Comparison of ENCODE assay signal across 8 cellular contexts in the genomic region with DNA sequence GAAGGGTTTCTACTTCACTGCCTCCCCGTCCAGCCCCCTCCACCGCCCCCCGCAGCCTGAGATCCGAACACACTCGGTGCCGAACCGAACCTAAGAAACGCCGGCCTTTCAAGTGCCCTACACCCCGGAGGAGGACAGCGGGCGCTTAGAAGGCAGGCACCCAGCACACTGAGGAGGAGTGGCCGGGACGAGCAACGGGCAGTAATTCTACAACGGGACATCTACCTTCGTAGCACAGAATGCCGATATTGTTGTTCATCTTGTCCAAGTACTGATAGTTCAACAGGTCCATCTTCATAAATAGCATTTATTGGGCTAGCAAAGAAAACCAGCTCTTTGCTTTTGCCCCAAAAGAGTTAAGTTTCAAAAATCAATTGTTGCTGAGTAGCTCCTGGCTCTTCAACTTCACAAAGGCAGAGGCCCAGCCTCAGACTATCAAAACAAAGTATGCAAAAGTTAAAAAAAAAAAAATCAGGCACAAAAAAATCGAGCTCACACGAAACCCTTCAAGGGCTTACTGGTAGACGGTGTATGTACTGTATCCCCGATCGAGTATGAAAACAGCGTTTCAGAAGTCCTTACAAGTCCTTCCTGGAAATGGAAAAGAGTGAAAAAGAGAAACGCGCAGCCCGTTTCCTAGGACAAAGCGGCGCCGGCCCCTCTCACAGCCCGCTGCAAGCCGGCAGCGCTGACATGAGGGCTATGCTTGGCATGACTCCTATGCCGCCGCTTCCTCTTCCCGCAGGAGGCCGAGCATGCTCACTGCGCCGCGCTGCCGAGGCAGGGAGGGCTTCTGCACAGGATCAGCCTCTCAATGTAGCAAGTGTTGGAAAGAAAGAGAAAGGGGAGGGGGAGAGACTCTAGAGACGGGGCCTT. TPM values are rescaled to one million over a fixed set of nuclear protein-coding genes. Genes with fewer than 3 reads are reported as not detected.
DNase-seq lines count a peak whose midpoint lies in the region; ATAC-seq and TF ChIP-seq lines count a peak whose summit lies in the region.

A gene with protein sequence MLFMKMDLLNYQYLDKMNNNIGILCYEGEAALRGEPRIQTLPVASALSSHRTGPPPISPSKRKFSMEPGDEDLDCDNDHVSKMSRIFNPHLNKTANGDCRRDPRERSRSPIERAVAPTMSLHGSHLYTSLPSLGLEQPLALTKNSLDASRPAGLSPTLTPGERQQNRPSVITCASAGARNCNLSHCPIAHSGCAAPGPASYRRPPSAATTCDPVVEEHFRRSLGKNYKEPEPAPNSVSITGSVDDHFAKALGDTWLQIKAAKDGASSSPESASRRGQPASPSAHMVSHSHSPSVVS (minus strand): TSS at position 704 of the 876 bp plus-strand sequence. CDS start 397 bp downstream, at position 307.

- TF ChIP-seq CTCF in CD14-positive monocyte (IDR thresholded peaks at IDR 0.05) (no peak), endodermal cell (conservative IDR thresholded peaks at IDR 0.05) (peak; percentile 28)

- H3K4me1 ChIP-seq in NT2/D1 (ENCODE audit: insufficient read depth, insufficient read length) (peaks cover 4% of the 10 kb centered on the region), endodermal cell (ENCODE audit: control insufficient read depth, insufficient read depth, low read length) (peaks cover 12% of the 10 kb centered on the region)

- intact Hi-C loops in CD14-positive monocyte (cut with micrococcal nuclease) = no loop called here

- peaks cover 0 to 2% (median 0%) of the 10 kb centered on the region in 3 donors for H3K27me3 Mint-ChIP-seq in CD14-positive monocyte (ENCODE audit: low read depth in 3 of 3)
- no peaks in the 10 kb centered on the region for H3K27me3 Mint-ChIP-seq in endodermal cell (ENCODE audit: insufficient read depth)

- ATAC-seq in GM19372 (IDR thresholded peaks at IDR 0.05; ENCODE audit: low read depth, unreplicated experiment) (peak; percentile 60), HG03558 (IDR thresholded peaks at IDR 0.05; ENCODE audit: extremely low read depth, unreplicated experiment) (peak; percentile 40)

- H3K36me3 Mint-ChIP-seq in CD14-positive monocyte = peaks cover 3 to 7% of the 10 kb centered on the region in 2 donors
- no peaks in the 10 kb centered on the region for H3K36me3 Mint-ChIP-seq in endodermal cell (ENCODE audit: low read depth)

- H3K27ac Mint-ChIP-seq in CD14-positive monocyte = peak within 1 kb of the TSS; percentile 91 to 99 (median 97)
- H3K27ac Mint-ChIP-seq in endodermal cell = peak within 1 kb of the TSS; percentile 97

- H3K4me1 Mint-ChIP-seq in CD14-positive monocyte (peaks cover 36% of the 10 kb centered on the region), endodermal cell (peaks cover 26% of the 10 kb centered on the region)

- H3K27ac ChIP-seq in endodermal cell (ENCODE audit: low read depth, low read length) = peak within 1 kb of the TSS; percentile 98

- H3K9ac ChIP-seq in NT2/D1 (ENCODE audit: insufficient read length, low read depth) = peak within 1 kb of the TSS; percentile 83
- H3K9ac ChIP-seq in endodermal cell (ENCODE audit: extremely low read depth, low read length, poor library complexity, severe bottlenecking) = peak within 1 kb of the TSS; percentile 95

- peak within 1 kb of the TSS; percentile 68 for H3K4me3 ChIP-seq in NT2/D1 (ENCODE audit: insufficient read length, low read depth)
- peak within 1 kb of the TSS; percentile 88 for H3K4me3 ChIP-seq in endodermal cell (ENCODE audit: low read length)

- no peaks in the 10 kb centered on the region for H3K9me3 ChIP-seq in NT2/D1 (ENCODE audit: insufficient read depth, low read length)
- no peaks in the 10 kb centered on the region for H3K9me3 ChIP-seq in endodermal cell (ENCODE audit: control insufficient read depth, low read length)

- DNase-seq in CD14-positive monocyte (ENCODE audit: low spot score) (peak; percentile 73), NT2/D1 (ENCODE audit: low read depth, low spot score) (peak; percentile 90), endodermal cell (peak; percentile 97), mesenteric fat pad (ENCODE audit: low spot score) (peak; percentile 95)
- DNase-seq in activated CD8-positive, alpha-beta memory T cell treated with anti-CD3 and anti-CD28 coated beads for 48 hours (ENCODE audit: low read depth in 2 of 3, low spot score in 2 of 3) = peak in 2 of 3 experiments; percentile 47 to 48
- DNase-seq in stimulated activated CD8-positive, alpha-beta memory T cell treated with anti-CD3 and anti-CD28 coated beads, Interleukin-15, amount 100 ng/mL, for 1 hour (ENCODE audit: low read depth) = peak; percentile 20

- peaks cover 0 to 2% (median 0%) of the 10 kb centered on the region in 7 donors for H3K9me3 Mint-ChIP-seq in CD14-positive monocyte
- H3K9me3 Mint-ChIP-seq in endodermal cell = no peaks in the 10 kb centered on the region

- H3K4me3 Mint-ChIP-seq in CD14-positive monocyte (peak within 1 kb of the TSS; percentile 99), endodermal cell (peak within 1 kb of the TSS; percentile 88)

- H3K27me3 ChIP-seq in NT2/D1 (ENCODE audit: insufficient read depth, insufficient read length) (no peaks in the 10 kb centered on the region), endodermal cell (ENCODE audit: control insufficient read depth, insufficient read depth, low read length, poor library complexity, severe bottlenecking) (no peaks in the 10 kb centered on the region)

- WGBS in endodermal cell (ENCODE audit: insufficient coverage in 1 of 2, insufficient read length in 1 of 2), 2 experiments = 0% methylated on average over 24 to 42 of the region's 42 CpGs

- peaks cover 9% of the 10 kb centered on the region for H3K36me3 ChIP-seq in NT2/D1 (ENCODE audit: insufficient read depth, insufficient read length, low read length)
- no peaks in the 10 kb centered on the region for H3K36me3 ChIP-seq in endodermal cell (ENCODE audit: control insufficient read depth, insufficient read depth, low read length)

RNA-seq across cellular contexts. Expression of the gene that starts here (rescaled TPM):
- polyA plus RNA-seq in CD14-positive monocyte = 10 to 100 TPM in 1 of 2 donors, 1 to 10 TPM in 1; 8.5 to 10.0 TPM
- total RNA-seq in endodermal cell (10 to 100 TPM; 47.5 to 49.7 TPM), mesenteric fat pad (57.5 TPM)
- 77.0 TPM for polyA plus RNA-seq in endodermal cell (2013, experiment 1 of 2)
- 77.0 TPM for polyA plus RNA-seq in endodermal cell (2013, experiment 2 of 2)

Comparison
In these comparisons a context has a peak if more than half of its experiments do, and no peak if none do; other contexts are left out.
1. Peak in every context shown above with its lines: DNase-seq, ATAC-seq, H3K4me3 ChIP-seq and H3K27ac ChIP-seq.
2. DNase-seq: peak in every context shown above with its lines; median percentile 97 in endodermal cell; 95 in mesenteric fat pad; 90 in NT2/D1; 73 in CD14-positive monocyte; 48 in activated CD8-positive, alpha-beta memory T cell treated with anti-CD3 and anti-CD28 coated beads for 48 hours; 20 in stimulated activated CD8-positive, alpha-beta memory T cell treated with anti-CD3 and anti-CD28 coated beads, Interleukin-15, amount 100 ng/mL, for 1 hour.